ENCODE assay signal across 1 cellular context in the genomic region with DNA sequence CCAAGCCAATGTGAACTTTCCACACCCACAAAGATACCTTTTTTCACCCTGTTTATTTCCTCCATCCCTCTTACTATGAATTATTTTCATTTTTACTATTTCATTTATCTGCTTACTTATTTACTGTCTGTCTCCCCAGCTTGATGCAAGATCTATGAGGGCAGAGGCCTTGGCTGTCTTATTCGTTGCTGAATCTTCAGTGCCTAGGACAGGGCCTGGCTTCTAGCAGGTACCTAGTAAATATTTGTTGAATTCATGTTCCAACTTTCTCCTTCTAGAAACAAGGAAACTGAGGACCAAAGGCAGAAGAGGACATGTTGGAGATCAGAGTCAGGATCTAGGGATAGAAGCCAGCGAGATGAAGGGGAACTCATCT.
TF ChIP-seq lines count a peak whose summit lies in the region.

No MANE protein-coding gene starts in this region.

TF ChIP-seq in WTC11, 78 proteins besides CTCF, POLR2A, EP300 and RAD21 (continued from another document):
- TF ChIP-seq, protein P1, sequence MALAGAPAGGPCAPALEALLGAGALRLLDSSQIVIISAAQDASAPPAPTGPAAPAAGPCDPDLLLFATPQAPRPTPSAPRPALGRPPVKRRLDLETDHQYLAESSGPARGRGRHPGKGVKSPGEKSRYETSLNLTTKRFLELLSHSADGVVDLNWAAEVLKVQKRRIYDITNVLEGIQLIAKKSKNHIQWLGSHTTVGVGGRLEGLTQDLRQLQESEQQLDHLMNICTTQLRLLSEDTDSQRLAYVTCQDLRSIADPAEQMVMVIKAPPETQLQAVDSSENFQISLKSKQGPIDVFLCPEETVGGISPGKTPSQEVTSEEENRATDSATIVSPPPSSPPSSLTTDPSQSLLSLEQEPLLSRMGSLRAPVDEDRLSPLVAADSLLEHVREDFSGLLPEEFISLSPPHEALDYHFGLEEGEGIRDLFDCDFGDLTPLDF (CRISPR knock-in tag; IDR thresholded peaks at IDR 0.05) = no peak
- TF ChIP-seq, protein P2, sequence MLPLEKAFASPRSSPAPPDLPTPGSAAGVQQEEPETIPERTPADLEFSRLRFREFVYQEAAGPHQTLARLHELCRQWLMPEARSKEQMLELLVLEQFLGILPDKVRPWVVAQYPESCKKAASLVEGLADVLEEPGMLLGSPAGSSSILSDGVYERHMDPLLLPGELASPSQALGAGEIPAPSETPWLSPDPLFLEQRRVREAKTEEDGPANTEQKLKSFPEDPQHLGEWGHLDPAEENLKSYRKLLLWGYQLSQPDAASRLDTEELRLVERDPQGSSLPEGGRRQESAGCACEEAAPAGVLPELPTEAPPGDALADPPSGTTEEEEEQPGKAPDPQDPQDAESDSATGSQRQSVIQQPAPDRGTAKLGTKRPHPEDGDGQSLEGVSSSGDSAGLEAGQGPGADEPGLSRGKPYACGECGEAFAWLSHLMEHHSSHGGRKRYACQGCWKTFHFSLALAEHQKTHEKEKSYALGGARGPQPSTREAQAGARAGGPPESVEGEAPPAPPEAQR (CRISPR knock-in tag; IDR thresholded peaks at IDR 0.05) = no peak
